Comparison of ENCODE assay signal across 28 cellular contexts in the genomic region with DNA sequence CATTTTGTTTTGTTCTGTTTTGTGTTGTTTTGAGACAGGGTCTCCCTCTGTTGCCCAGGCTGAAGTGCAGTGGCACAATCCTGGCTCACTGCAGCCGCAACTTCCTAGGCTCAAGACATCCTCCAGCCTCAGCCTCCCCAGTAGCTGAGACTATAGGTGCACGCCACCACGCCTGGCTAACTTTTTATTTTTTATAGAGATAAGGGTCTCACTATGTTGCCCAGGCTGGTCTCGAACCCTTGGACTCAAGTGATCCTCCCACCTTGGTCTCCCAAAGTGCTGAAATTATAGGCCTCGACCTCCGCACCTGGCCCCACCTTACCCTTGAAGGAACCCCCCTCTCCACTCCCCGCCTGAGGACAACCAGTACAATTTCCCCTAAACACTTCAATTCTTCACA.
"Had no signal": no experiment of that assay in that cellular context is flagged by ENCODE, and none has a peak within 500 bp of the region (broad histone marks: within the 10 kb centered on the region; RNA-seq: fewer than 3 reads in every experiment).

No MANE protein-coding gene starts in this region.

- H3K27ac ChIP-seq: breast epithelium, left ventricle myocardium inferior, pancreas, suprapubic skin, WERI-Rb-1 had no signal

- H3K27ac Mint-ChIP-seq: activated CD4-positive, alpha-beta memory T cell treated with anti-CD3 and anti-CD28 coated beads for 36 hours; activated T-helper 17 cell treated with anti-CD3 and anti-CD28 coated beads, Interleukin-2, amount 50 U/mL, for 72 hours; dendritic cell treated with granulocyte-macrophage colony-stimulating factor and Interleukin-4, amounts not matched to agents 40 ng/mL and 50 ng/mL, for 4 days; endodermal cell; natural killer cell treated with Interleukin-12 subunit alpha and Interleukin-12 subunit beta and Interleukin-15 and Interleukin-18, amount 100 ng/mL, for 72 hours; T-helper 17 cell had no signal

- H3K4me1 Mint-ChIP-seq: activated T-helper 17 cell treated with anti-CD3 and anti-CD28 coated beads, Interleukin-2, amount 50 U/mL, for 72 hours had no signal

- ATAC-seq: activated CD4-positive, CD25-positive, alpha-beta regulatory T cell treated with anti-CD3 and anti-CD28 coated beads, Interleukin-2, amount 50 U/mL, for 24 hours; activated T-cell treated with anti-CD3 and anti-CD28 coated beads, Interleukin-2, amount 50 U/mL, for 4 hours; activated T-helper 17 cell treated with anti-CD3 and anti-CD28 coated beads, Interleukin-2, amount 50 U/mL, for 72 hours; natural killer cell treated with Interleukin-12 subunit alpha and Interleukin-12 subunit beta and Interleukin-15 and Interleukin-18, amount 100 ng/mL, for 72 hours; pancreas; T-helper 17 cell had no signal

- H3K27me3 Mint-ChIP-seq: dendritic cell treated with granulocyte-macrophage colony-stimulating factor and Interleukin-4, amounts not matched to agents 40 ng/mL and 50 ng/mL, for 4 days had no signal

- DNase-seq: activated CD4-positive, alpha-beta memory T cell treated with anti-CD3 and anti-CD28 coated beads for 36 hours; activated gamma-delta T cell treated with Interleukin-2 at 50 U/mL for 16 hours; activated naive CD4-positive, alpha-beta T cell treated with anti-CD3 and anti-CD28 coated beads, Interleukin-2, amount 50 U/mL, for 16 hours; activated T-cell treated with anti-CD3 and anti-CD28 coated beads, Interleukin-2, amount 50 U/mL, for 4 hours; amniotic stem cell; central memory CD4-positive, alpha-beta T cell; glutamatergic neuron; islet precursor cell; left ventricle myocardium inferior; mesendoderm; nucleus accumbens; pancreas; stimulated activated CD4-positive, alpha-beta T cell treated with anti-CD3 and anti-CD28 coated beads, Interleukin-15, amount 100 ng/mL, for 24 hours; stimulated activated CD4-positive, alpha-beta T cell treated with anti-CD3 and anti-CD28 coated beads, Interleukin-2, amount 100 ng/mL, for 24 hours; stimulated activated naive CD4-positive, alpha-beta T cell; T-helper 17 cell; T1000; transverse colon; WERI-Rb-1 had no signal

- H3K36me3 Mint-ChIP-seq: activated CD4-positive, alpha-beta memory T cell treated with anti-CD3 and anti-CD28 coated beads for 36 hours; natural killer cell treated with Interleukin-12 subunit alpha and Interleukin-12 subunit beta and Interleukin-15 and Interleukin-18, amount 100 ng/mL, for 72 hours had no signal

- H3K36me3 ChIP-seq: breast epithelium, left ventricle myocardium inferior, pancreas, right atrium auricular region, suprapubic skin, transverse colon, WERI-Rb-1 had no signal

- H3K4me3 Mint-ChIP-seq: activated CD4-positive, alpha-beta memory T cell treated with anti-CD3 and anti-CD28 coated beads for 36 hours; activated T-cell treated with anti-CD3 and anti-CD28 coated beads, Interleukin-2, amount 50 U/mL, for 4 hours; activated T-helper 17 cell treated with anti-CD3 and anti-CD28 coated beads, Interleukin-2, amount 50 U/mL, for 72 hours; dendritic cell treated with granulocyte-macrophage colony-stimulating factor and Interleukin-4, amounts not matched to agents 40 ng/mL and 50 ng/mL, for 4 days; endodermal cell; natural killer cell treated with Interleukin-12 subunit alpha and Interleukin-12 subunit beta and Interleukin-15 and Interleukin-18, amount 100 ng/mL, for 72 hours; T-helper 17 cell had no signal

- H3K9me3 Mint-ChIP-seq: activated CD4-positive, alpha-beta memory T cell treated with anti-CD3 and anti-CD28 coated beads for 36 hours; activated T-cell treated with anti-CD3 and anti-CD28 coated beads, Interleukin-2, amount 50 U/mL, for 4 hours; activated T-helper 17 cell treated with anti-CD3 and anti-CD28 coated beads, Interleukin-2, amount 50 U/mL, for 72 hours; dendritic cell treated with granulocyte-macrophage colony-stimulating factor and Interleukin-4, amounts not matched to agents 40 ng/mL and 50 ng/mL, for 4 days; natural killer cell treated with Interleukin-12 subunit alpha and Interleukin-12 subunit beta and Interleukin-15 and Interleukin-18, amount 100 ng/mL, for 72 hours had no signal

- H3K4me3 ChIP-seq: breast epithelium, left ventricle myocardium inferior, lung, pancreas, right atrium auricular region, suprapubic skin, transverse colon had no signal

- H3K9me3 ChIP-seq: breast epithelium, left ventricle myocardium inferior, pancreas, right atrium auricular region, suprapubic skin, transverse colon had no signal

- H3K27me3 ChIP-seq: breast epithelium, pancreas, right atrium auricular region, suprapubic skin, transverse colon had no signal

- H3K4me1 ChIP-seq: breast epithelium, pancreas had no signal
